Comparison of ENCODE assay signal across 13 cellular contexts in genomic region chr1:248573856-248574255, GRCh38. TPM values are rescaled to one million over a fixed set of nuclear protein-coding genes. Genes with fewer than 3 reads are reported as not detected.
DNase-seq lines count a peak whose midpoint lies in the region; ATAC-seq, FAIRE-seq and TF ChIP-seq lines count a peak whose summit lies in the region.
"Not testable (repeated sequence)": the region's sequence is repeated elsewhere in the genome, so short reads cannot be mapped to it uniquely, and the experiment has no call there.
"Had no signal": no experiment of that assay in that cellular context is flagged by ENCODE, and none has a peak within 500 bp of the region (broad histone marks: within the 10 kb centered on the region; RNA-seq: fewer than 3 reads in every experiment).

No MANE protein-coding gene starts in this region.

- H3K9me3 ChIP-seq in upper lobe of right lung, result not testable (repeated sequence)

- not testable (repeated sequence) for H3K27ac ChIP-seq in upper lobe of right lung

- not testable (repeated sequence) for TF ChIP-seq CTCF in omental fat pad (IDR thresholded peaks at IDR 0.05); upper lobe of right lung (IDR thresholded peaks at IDR 0.05)

- intact Hi-C loops in Right ventricle myocardium inferior (cut with DNase I); upper lobe of right lung (cut with DNase I): not testable (repeated sequence)

- H3K4me1 ChIP-seq in upper lobe of right lung, result not testable (repeated sequence)

- H3K4me3 ChIP-seq in upper lobe of right lung, result not testable (repeated sequence)

- not testable (repeated sequence) for H3K27me3 ChIP-seq in upper lobe of right lung

- DNase-seq in D341Med (ENCODE audit: low spot score) (peak; percentile 0), Right ventricle myocardium inferior (ENCODE audit: missing footprints) (peak; percentile 56)
- DNase-seq in GM19239 (ENCODE audit: insufficient read length, low spot score); omental fat pad (ENCODE audit: low spot score); upper lobe of right lung: not testable (repeated sequence)

- peak; percentile 8 for FAIRE-seq in GM19239 (lab: Jason Lieb, UNC)

- ATAC-seq in Right ventricle myocardium inferior, result not testable (repeated sequence)
- peak; percentile 32 for ATAC-seq in omental fat pad (ENCODE audit: low FRiP score)
- ATAC-seq in upper lobe of right lung, result peak; percentile 31

- not testable (repeated sequence) for H3K36me3 ChIP-seq in upper lobe of right lung

RNA-seq across cellular contexts. Expression of gene OR2T34, which starts 0.7 kb away (rescaled TPM):
- not detected for total RNA-seq in Right ventricle myocardium inferior
- not detected for total RNA-seq in omental fat pad
- total RNA-seq in upper lobe of right lung, result not detected
- total RNA-seq: A172; Caco-2; Calu3; CD4-positive, alpha-beta T cell; CD8-positive, alpha-beta T cell; Daoy; G401 had no signal

RNA-seq across cellular contexts. Expression of gene OR2T29, which starts 11.3 kb away (rescaled TPM):
- not detected for total RNA-seq in Right ventricle myocardium inferior
- total RNA-seq in omental fat pad, result not detected
- not detected for total RNA-seq in upper lobe of right lung
- total RNA-seq: A172; Caco-2; Calu3; CD4-positive, alpha-beta T cell; CD8-positive, alpha-beta T cell; Daoy; G401 had no signal

RNA-seq across cellular contexts. Expression of gene OR2T10, which starts 23.6 kb away (rescaled TPM):
- total RNA-seq in Right ventricle myocardium inferior (not detected), omental fat pad (not detected), upper lobe of right lung (not detected)
- total RNA-seq: A172; Caco-2; Calu3; CD4-positive, alpha-beta T cell; CD8-positive, alpha-beta T cell; Daoy; G401; GM12878 had no signal
